23 cellular contexts compared by ENCODE assay signal in genomic region chr5:53287573-53287972, GRCh38.
"Had no signal": no experiment of that assay in that cellular context is flagged by ENCODE, and none has a peak within 500 bp of the region (broad histone marks: within the 10 kb centered on the region; RNA-seq: fewer than 3 reads in every experiment).

No MANE protein-coding gene starts in this region.

- H2AFZ ChIP-seq: hepatocyte had no signal

- H3K79me2 ChIP-seq: hepatocyte had no signal

- H3K36me3 Mint-ChIP-seq: immature natural killer cell had no signal

- DNase-seq: effector CD8-positive, alpha-beta T cell; effector memory CD8-positive, alpha-beta T cell; endodermal cell; foreskin keratinocyte; heart left ventricle; hypothalamus; immature natural killer cell; islet precursor cell; left cardiac atrium; left ventricle myocardium superior; lower lobe of right lung; mesendoderm; midbrain; naive thymus-derived CD4-positive, alpha-beta T cell had no signal

- H3K4me1 Mint-ChIP-seq: immature natural killer cell; memory B cell; naive thymus-derived CD4-positive, alpha-beta T cell had no signal

- H3K27me3 ChIP-seq: esophagus muscularis mucosa, foreskin keratinocyte, gastroesophageal sphincter, heart left ventricle, hepatocyte, left lung had no signal

- FAIRE-seq: colon, endometrium, frontal cortex had no signal

- H3K27ac ChIP-seq: coronary artery, esophagus muscularis mucosa, gastroesophageal sphincter, heart left ventricle, hepatocyte, left lung, lower lobe of right lung had no signal

- H3K27ac Mint-ChIP-seq: effector memory CD8-positive, alpha-beta T cell; endodermal cell; immature natural killer cell; memory B cell; naive thymus-derived CD4-positive, alpha-beta T cell had no signal

- H3K4me1 ChIP-seq: esophagus muscularis mucosa, gastroesophageal sphincter, left lung, lower lobe of right lung had no signal

- H3K4me3 Mint-ChIP-seq: effector memory CD8-positive, alpha-beta T cell; endodermal cell; immature natural killer cell; memory B cell; naive thymus-derived CD4-positive, alpha-beta T cell had no signal

- H3K4me3 ChIP-seq: coronary artery, esophagus muscularis mucosa, gastroesophageal sphincter, heart left ventricle, hepatocyte, left lung, lower lobe of right lung had no signal

- H3K4me2 ChIP-seq: hepatocyte had no signal

- H3K9me3 Mint-ChIP-seq: effector memory CD8-positive, alpha-beta T cell had no signal

- H3K36me3 ChIP-seq: esophagus muscularis mucosa, gastroesophageal sphincter, heart left ventricle, left lung, lower lobe of right lung had no signal
